Comparison of ENCODE assay signal across 18 cellular contexts in the genomic region with DNA sequence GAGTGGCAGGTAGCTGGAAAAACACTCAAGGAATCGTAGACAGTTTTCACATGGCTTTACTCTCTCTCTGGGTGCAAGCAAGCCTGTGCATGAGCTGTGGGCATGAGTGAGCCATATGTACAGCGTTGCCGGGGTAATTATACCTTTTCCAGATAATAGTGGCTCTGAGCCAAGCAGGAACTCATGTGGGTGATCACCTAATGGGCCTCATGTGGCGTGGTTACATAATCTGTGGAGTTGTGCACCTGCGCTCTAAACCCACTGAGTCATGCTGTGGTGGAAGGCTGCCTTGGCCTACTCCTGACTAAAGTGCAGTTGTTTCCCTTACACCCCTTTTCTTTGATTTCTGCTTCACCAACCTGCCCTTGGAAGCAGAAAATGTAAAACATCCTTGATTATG.
A peak's percentile ranks its signal among the peaks of the same experiment; 100 is the strongest.
DNase-seq lines count a peak whose midpoint lies in the region; FAIRE-seq and TF ChIP-seq lines count a peak whose summit lies in the region.
"Had no signal": no experiment of that assay in that cellular context is flagged by ENCODE, and none has a peak within 500 bp of the region (broad histone marks: within the 10 kb centered on the region; RNA-seq: fewer than 3 reads in every experiment).

No MANE protein-coding gene starts in this region.

- FAIRE-seq in urothelium cell line (lab: Jason Lieb, UNC) = no peak

- no peak overlapping the region for H3K4me3 ChIP-seq in epithelial cell of esophagus (ENCODE audit: low read length)
- H3K4me3 ChIP-seq: GM23338, SJCRH30 had no signal

- DNase-seq in NCI-H748 (lab: John Stamatoyannopoulos, UW; ENCODE audit: unreplicated experiment) (peak; percentile 25), NCI-H748 treated with DMSO at 0.1 percent for 48 hours (lab: John Stamatoyannopoulos, UW) (no peak), NCI-H2171 treated with DMSO at 0.1 percent for 48 hours (lab: John Stamatoyannopoulos, UW) (peak; percentile 73), epithelial cell of esophagus (ENCODE audit: low read depth) (peak; percentile 99), urothelium cell line (ENCODE audit: low spot score) (peak; percentile 1), NCI-H187 treated with DMSO at 0.1 percent for 48 hours (lab: John Stamatoyannopoulos, UW) (no peak), SK-N-DZ (ENCODE audit: low spot score) (no peak)
- DNase-seq in stimulated activated CD4-positive, alpha-beta T cell treated with anti-CD3 and anti-CD28 coated beads, Interleukin-2, amount 100 ng/mL, for 24 hours = no peak
- DNase-seq: CD4-positive, alpha-beta T cell; EL; KBM-7; NCI-H1092; NCI-H2029 treated with DMSO at 0.1 percent for 48 hours; NCI-H446; NCI-H82; SJCRH30; SW 1271 had no signal

- TF ChIP-seq CTCF in epithelial cell of esophagus (IDR thresholded peaks at IDR 0.05; ENCODE audit: insufficient read depth, low read depth, low read length, missing control alignments) = no peak

Comparison
In these comparisons a context has a peak if more than half of its experiments do, and no peak if none do; other contexts are left out.
1. DNase-seq: peak in NCI-H748 (single experiment), NCI-H2171 treated with DMSO at 0.1 percent for 48 hours (single experiment), epithelial cell of esophagus (single experiment) and urothelium cell line (single experiment); none in NCI-H748 treated with DMSO at 0.1 percent for 48 hours (single experiment), NCI-H187 treated with DMSO at 0.1 percent for 48 hours (single experiment), stimulated activated CD4-positive, alpha-beta T cell treated with anti-CD3 and anti-CD28 coated beads, Interleukin-2, amount 100 ng/mL, for 24 hours (0 of 2) and SK-N-DZ (single experiment).